In genomic region chr3:186889698-186890097, GRCh38 we compare ENCODE assay signal across 2 cellular contexts. TPM values are rescaled to one million over a fixed set of nuclear protein-coding genes. Genes with fewer than 3 reads are reported as not detected.
"Had no signal": no experiment of that assay in that cellular context is flagged by ENCODE, and none has a peak within 500 bp of the region (broad histone marks: within the 10 kb centered on the region; RNA-seq: fewer than 3 reads in every experiment).

No MANE protein-coding gene starts in this region.

RNA-seq across cellular contexts. Expression of gene ADIPOQ, which starts 47.2 kb away (rescaled TPM):
- polyA plus RNA-seq: GM23248, IMR-90 had no signal
